Comparison of ENCODE assay signal across 28 cellular contexts in genomic region chr13:41079725-41080124, GRCh38.
"Had no signal": no experiment of that assay in that cellular context is flagged by ENCODE, and none has a peak within 500 bp of the region (broad histone marks: within the 10 kb centered on the region; RNA-seq: fewer than 3 reads in every experiment).

No MANE protein-coding gene starts in this region.

- H3K9me3 ChIP-seq: stomach, suprapubic skin, testis, thoracic aorta, tibial artery, tibial nerve, transverse colon, upper lobe of left lung, upper lobe of right lung, uterus, vagina had no signal

- H3K4me1 Mint-ChIP-seq: stimulated activated effector memory CD8-positive, alpha-beta T cell treated with anti-CD3 and anti-CD28 coated beads, Interleukin-12 subunit alpha, Interleukin-12 subunit beta, amount 100 ng/mL, for 72 hours; stimulated activated memory B cell treated with anti-CD40 and anti-IgM and Interleukin-4, amounts not matched to agents 10 μg/mL and 1 μg/mL and 100 μg/mL, for 72 hours; stimulated activated naive CD8-positive, alpha-beta T cell treated with anti-CD3 and anti-CD28 coated beads, Interleukin-15, amount 100 ng/mL, for 72 hours had no signal

- H3K4me3 Mint-ChIP-seq: stimulated activated effector memory CD8-positive, alpha-beta T cell treated with anti-CD3 and anti-CD28 coated beads, Interleukin-12 subunit alpha, Interleukin-12 subunit beta, amount 100 ng/mL, for 72 hours; stimulated activated memory B cell treated with anti-CD40 and anti-IgM and Interleukin-4, amounts not matched to agents 10 μg/mL and 1 μg/mL and 100 μg/mL, for 72 hours; stimulated activated naive B cell treated with anti-CD40 and anti-IgM and Interleukin-4, amounts not matched to agents 10 μg/mL and 1 μg/mL and 100 μg/mL, for 72 hours; stimulated activated naive CD8-positive, alpha-beta T cell treated with anti-CD3 and anti-CD28 coated beads, Interleukin-15, amount 100 ng/mL, for 72 hours; stimulated activated naive CD8-positive, alpha-beta T cell treated with anti-CD3 and anti-CD28 coated beads, Interleukin-15, Interleukin-2, amounts not matched to agents 100 ng/mL and 50 ng/mL, for 24 hours; type B pancreatic cell had no signal

- H3K36me3 ChIP-seq: uterus had no signal

- H3K9me3 Mint-ChIP-seq: stimulated activated effector memory CD8-positive, alpha-beta T cell treated with anti-CD3 and anti-CD28 coated beads, Interleukin-12 subunit alpha, Interleukin-12 subunit beta, amount 100 ng/mL, for 72 hours; stimulated activated memory B cell treated with anti-CD40 and anti-IgM and Interleukin-4, amounts not matched to agents 10 μg/mL and 1 μg/mL and 100 μg/mL, for 72 hours; stimulated activated naive CD8-positive, alpha-beta T cell treated with anti-CD3 and anti-CD28 coated beads, Interleukin-15, amount 100 ng/mL, for 72 hours; stimulated activated naive CD8-positive, alpha-beta T cell treated with anti-CD3 and anti-CD28 coated beads, Interleukin-15, Interleukin-2, amounts not matched to agents 100 ng/mL and 50 ng/mL, for 24 hours had no signal

- ATAC-seq: stimulated activated effector memory CD8-positive, alpha-beta T cell treated with anti-CD3 and anti-CD28 coated beads, Interleukin-12 subunit alpha, Interleukin-12 subunit beta, amount 100 ng/mL, for 72 hours; stimulated activated memory B cell treated with anti-CD40 and anti-IgM and Interleukin-4, amounts not matched to agents 10 μg/mL and 1 μg/mL and 100 μg/mL, for 72 hours; stimulated activated naive B cell treated with anti-CD40 and anti-IgM and Interleukin-4, amounts not matched to agents 10 μg/mL and 1 μg/mL and 100 μg/mL, for 72 hours; stimulated activated naive CD8-positive, alpha-beta T cell treated with anti-CD3 and anti-CD28 coated beads, Interleukin-15, amount 100 ng/mL, for 72 hours; stimulated activated naive CD8-positive, alpha-beta T cell treated with anti-CD3 and anti-CD28 coated beads, Interleukin-15, Interleukin-2, amounts not matched to agents 100 U/mL and 50 U/mL, for 24 hours; upper lobe of right lung had no signal

- H3K27me3 ChIP-seq: stomach, suprapubic skin, testis, thyroid gland, tibial artery, tibial nerve, transverse colon, upper lobe of left lung, upper lobe of right lung, uterus, vagina had no signal

- H3K27ac ChIP-seq: stomach, suprapubic skin, testis, thoracic aorta, thyroid gland, tibial artery, tibial nerve, transverse colon, upper lobe of left lung, upper lobe of right lung, uterus, vagina had no signal

- H3K4me1 ChIP-seq: stomach, suprapubic skin, testis, thyroid gland, tibial artery, tibial nerve, transverse colon, upper lobe of left lung, upper lobe of right lung, uterus, vagina had no signal

- H3K27me3 Mint-ChIP-seq: stimulated activated memory B cell treated with anti-CD40 and anti-IgM and Interleukin-4, amounts not matched to agents 10 μg/mL and 1 μg/mL and 100 μg/mL, for 72 hours; stimulated activated naive B cell treated with anti-CD40 and anti-IgM and Interleukin-4, amounts not matched to agents 10 μg/mL and 1 μg/mL and 100 μg/mL, for 72 hours; stimulated activated naive CD8-positive, alpha-beta T cell treated with anti-CD3 and anti-CD28 coated beads, Interleukin-15, amount 100 ng/mL, for 72 hours; stimulated activated naive CD8-positive, alpha-beta T cell treated with anti-CD3 and anti-CD28 coated beads, Interleukin-15, Interleukin-2, amounts not matched to agents 100 ng/mL and 50 ng/mL, for 24 hours; type B pancreatic cell had no signal

- H3K27ac Mint-ChIP-seq: stimulated activated effector memory CD8-positive, alpha-beta T cell treated with anti-CD3 and anti-CD28 coated beads, Interleukin-12 subunit alpha, Interleukin-12 subunit beta, amount 100 ng/mL, for 72 hours; stimulated activated memory B cell treated with anti-CD40 and anti-IgM and Interleukin-4, amounts not matched to agents 10 μg/mL and 1 μg/mL and 100 μg/mL, for 72 hours; stimulated activated naive B cell treated with anti-CD40 and anti-IgM and Interleukin-4, amounts not matched to agents 10 μg/mL and 1 μg/mL and 100 μg/mL, for 72 hours; stimulated activated naive CD8-positive, alpha-beta T cell treated with anti-CD3 and anti-CD28 coated beads, Interleukin-15, Interleukin-2, amounts not matched to agents 100 ng/mL and 50 ng/mL, for 24 hours; type B pancreatic cell had no signal

- DNase-seq: stimulated activated CD4-positive, alpha-beta T cell treated with anti-CD3 and anti-CD28 coated beads, Interleukin-2, amount 100 ng/mL, for 48 hours; stimulated activated CD4-positive, alpha-beta T cell treated with anti-CD3 and anti-CD28 coated beads, Interleukin-4, amount 100 ng/mL, for 1 hour; stimulated activated CD4-positive, alpha-beta T cell treated with anti-CD3 and anti-CD28 coated beads, Interleukin-4, amount 100 ng/mL, for 24 hours; stimulated activated CD4-positive, alpha-beta T cell treated with anti-CD3 and anti-CD28 coated beads, Interleukin-4, amount 100 ng/mL, for 4 hours; stimulated activated CD8-positive, alpha-beta memory T cell treated with anti-CD3 and anti-CD28 coated beads, Interleukin-4, amount 100 ng/mL, for 48 hours; stimulated activated naive B cell treated with anti-CD40 and anti-IgM and Interleukin-4, amounts not matched to agents 10 μg/mL and 1 μg/mL and 100 μg/mL, for 72 hours; stimulated activated naive CD4-positive, alpha-beta T cell; stimulated activated naive CD4-positive, alpha-beta T cell treated with Interleukin-2 at 50 U/mL for 16 hours; stimulated activated naive CD8-positive, alpha-beta T cell treated with anti-CD3 and anti-CD28 coated beads, Interleukin-15, amount 100 ng/mL, for 72 hours; stimulated activated naive CD8-positive, alpha-beta T cell treated with anti-CD3 and anti-CD28 coated beads, Interleukin-15, Interleukin-2, amounts not matched to agents 100 U/mL and 50 U/mL, for 24 hours; stomach; substantia nigra; testis; thyroid gland; tibial artery; transverse colon; trophoblast cell; upper lobe of left lung; upper lobe of right lung; uterus had no signal

- H3K4me3 ChIP-seq: stomach, suprapubic skin, testis, thoracic aorta, thyroid gland, tibial artery, tibial nerve, transverse colon, upper lobe of left lung, upper lobe of right lung, uterus, vagina had no signal
